1 cellular context compared by ENCODE assay signal in the genomic region with DNA sequence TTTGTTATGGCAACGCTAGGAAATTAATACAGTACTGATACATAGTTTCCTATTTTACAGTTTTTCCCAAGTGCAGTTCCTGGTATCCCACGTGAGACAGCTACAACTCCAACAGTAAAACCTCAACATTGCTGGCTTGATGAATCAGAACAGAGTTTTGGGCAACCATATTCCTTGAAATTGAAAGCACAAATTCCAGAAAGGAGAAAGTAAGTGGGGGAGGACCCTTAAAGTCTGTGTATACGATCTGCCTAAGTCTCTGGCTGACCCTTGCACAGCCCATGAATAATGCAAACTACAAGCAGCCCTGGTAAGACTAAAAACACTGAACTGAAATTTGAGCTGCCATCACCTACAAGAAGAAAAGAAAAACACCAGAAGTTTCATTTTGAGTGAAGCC.
TF ChIP-seq lines count a peak whose summit lies in the region.

No MANE protein-coding gene starts in this region.

TF ChIP-seq in IMR-90, 13 proteins besides CTCF, POLR2A, EP300 and RAD21 (continued from another document):
- TF ChIP-seq, protein P1, sequence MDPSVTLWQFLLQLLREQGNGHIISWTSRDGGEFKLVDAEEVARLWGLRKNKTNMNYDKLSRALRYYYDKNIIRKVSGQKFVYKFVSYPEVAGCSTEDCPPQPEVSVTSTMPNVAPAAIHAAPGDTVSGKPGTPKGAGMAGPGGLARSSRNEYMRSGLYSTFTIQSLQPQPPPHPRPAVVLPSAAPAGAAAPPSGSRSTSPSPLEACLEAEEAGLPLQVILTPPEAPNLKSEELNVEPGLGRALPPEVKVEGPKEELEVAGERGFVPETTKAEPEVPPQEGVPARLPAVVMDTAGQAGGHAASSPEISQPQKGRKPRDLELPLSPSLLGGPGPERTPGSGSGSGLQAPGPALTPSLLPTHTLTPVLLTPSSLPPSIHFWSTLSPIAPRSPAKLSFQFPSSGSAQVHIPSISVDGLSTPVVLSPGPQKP (IDR thresholded peaks at IDR 0.05; ENCODE audit: borderline replicate concordance, low read depth, low read length), result no peak
- TF ChIP-seq MAZ (IDR thresholded peaks at IDR 0.05; ENCODE audit: borderline replicate concordance, low read depth, low read length) (no peak), CHD1 (IDR thresholded peaks at IDR 0.05; ENCODE audit: low read depth, low read length) (no peak), RCOR1 (IDR thresholded peaks at IDR 0.05; ENCODE audit: insufficient replicate concordance, low read length) (no peak), BHLHE40 (IDR thresholded peaks at IDR 0.05; ENCODE audit: low read depth, low read length) (no peak), RFX5 (IDR thresholded peaks at IDR 0.05; ENCODE audit: low read depth, low read length) (no peak)
